Comparison of ENCODE assay signal across 21 cellular contexts in genomic region chr19:10850631-10851030, GRCh38. TPM values are rescaled to one million over a fixed set of nuclear protein-coding genes. Genes with fewer than 3 reads are reported as not detected.
DNase-seq lines count a peak whose midpoint lies in the region; ATAC-seq, FAIRE-seq and TF ChIP-seq lines count a peak whose summit lies in the region.
"Had no signal": no experiment of that assay in that cellular context is flagged by ENCODE, and none has a peak within 500 bp of the region (broad histone marks: within the 10 kb centered on the region; RNA-seq: fewer than 3 reads in every experiment).

No MANE protein-coding gene starts in this region.

- no peaks in the 10 kb centered on the region for H3K9me1 ChIP-seq in K562 (ENCODE audit: control insufficient read depth, insufficient read depth, low read length)

- H3K9me3 Mint-ChIP-seq in CD14-positive monocyte, result peaks cover 0 to 6% (median 4%) of the 10 kb centered on the region in 7 donors

- H3K14ac ChIP-seq in neuronal stem cell (ENCODE audit: low read length), result no peak overlapping the region

- no peak overlapping the region for H2BK120ac ChIP-seq in neuronal stem cell (ENCODE audit: low read depth, low read length)

- H3K36me3 Mint-ChIP-seq in CD14-positive monocyte, result peaks cover 38 to 52% of the 10 kb centered on the region in 2 donors
- H3K36me3 Mint-ChIP-seq: CD4-positive, CD25-positive, alpha-beta regulatory T cell had no signal

- peak overlapping the region in 4 of 7 donors; percentile 46 to 77 (median 64) for H3K27ac Mint-ChIP-seq in CD14-positive monocyte
- H3K27ac Mint-ChIP-seq: CD4-positive, CD25-positive, alpha-beta regulatory T cell; CD8-positive, alpha-beta memory T cell had no signal

- no peaks in the 10 kb centered on the region for H3K79me2 ChIP-seq in K562 (ENCODE audit: control insufficient read depth, insufficient read depth, low read length)

- no peak for TF ChIP-seq POLR2A in K562 (conservative IDR thresholded peaks at IDR 0.05)

- peak overlapping the region in 1 of 2 donors; percentile 37 for H3K4me3 Mint-ChIP-seq in CD14-positive monocyte
- H3K4me3 Mint-ChIP-seq: CD4-positive, CD25-positive, alpha-beta regulatory T cell; CD8-positive, alpha-beta memory T cell had no signal

- H3K4ac ChIP-seq in neuronal stem cell (ENCODE audit: low read length), result no peak overlapping the region

- FAIRE-seq in K562 (lab: Jason Lieb, UNC), result no peak
- FAIRE-seq: D721Med, GM12878, GM18507 had no signal

- BruUV-seq in K562 (replicated peaks; lab: Mats Ljungman, UMichigan), result no TSS peak

- H2AFZ ChIP-seq in K562 (ENCODE audit: low read depth, low read length) (no peak overlapping the region), neuronal stem cell (ENCODE audit: low read length) (no peak overlapping the region)

- no peak overlapping the region for H3K18ac ChIP-seq in neuronal stem cell (ENCODE audit: low read length)

- POLR2A ChIA-PET in K562 (lab: Yijun Ruan, JAX), result interaction anchor here (2.2 kb wide), 1 partner anchor 14 kb away, joined by 10 read pairs; no protein-coding TSS in a partner anchor

- H3K23ac ChIP-seq in neuronal stem cell (ENCODE audit: low read depth, low read length, poor library complexity), result no peak overlapping the region

- no peak overlapping the region for H4K8ac ChIP-seq in neuronal stem cell (ENCODE audit: low read depth, low read length)

- TF ChIP-seq CTCF in CD14-positive monocyte (IDR thresholded peaks at IDR 0.05) (no peak), GM13977 (IDR thresholded peaks at IDR 0.05; ENCODE audit: extremely low read depth, insufficient read depth, missing control alignments) (no peak), K562 (IDR thresholded peaks at IDR 0.05 in 2 of 3, conservative IDR thresholded peaks at IDR 0.05 in 1 of 3; ENCODE audit: insufficient read depth in 2 of 3, low read depth in 1 of 3, low read length in 3 of 3) (no peak)

- no peak for TF ChIP-seq RAD21 in K562 (CRISPR knock-in tag; conservative IDR thresholded peaks at IDR 0.05 in 1 of 2, IDR thresholded peaks at IDR 0.05 in 1 of 2)

- ATAC-seq in K562 (no peak), GM21717 (IDR thresholded peaks at IDR 0.05; ENCODE audit: unreplicated experiment) (no peak), GM21526 (IDR thresholded peaks at IDR 0.05; ENCODE audit: low FRiP score, unreplicated experiment) (no peak)
- ATAC-seq: GM12878 had no signal

- H3K9ac ChIP-seq in K562 (ENCODE audit: insufficient read depth in 1 of 2, low read depth in 2 of 2, low read length in 2 of 2) (no peak overlapping the region; a peak in 1 of 4 replicates), neuronal stem cell (ENCODE audit: low read depth, low read length, poor library complexity) (no peak overlapping the region)

- no peak for TF ChIP-seq EP300 in K562 (IDR thresholded peaks at IDR 0.05; ENCODE audit: low read length)

- no peaks in the 10 kb centered on the region for H4K20me1 ChIP-seq in K562 (replicated peaks; ENCODE audit: control insufficient read depth, insufficient read depth, low read length)

- DNase-seq in CD14-positive monocyte (ENCODE audit: low spot score), result no peak
- peak; percentile 2 for DNase-seq in GM13977 (ENCODE audit: low spot score)
- DNase-seq in K562 (ENCODE audit: extremely low read depth in 1 of 4, low spot score in 3 of 4), result no peak
- DNase-seq in neuronal stem cell (ENCODE audit: low spot score), result no peak
- no peak for DNase-seq in mucosa of gallbladder (ENCODE audit: low spot score)
- DNase-seq: C1 segment of cervical spinal cord; CD4-positive, CD25-positive, alpha-beta regulatory T cell; CD8-positive, alpha-beta memory T cell; DMS 273 treated with DMSO at 0.1 percent for 48 hours; DMS79; EL; GDM1; GOT3; H7; HCEC 1CT had no signal

- peaks cover 45% of the 10 kb centered on the region for H3K4me1 Mint-ChIP-seq in CD14-positive monocyte
- H3K4me1 Mint-ChIP-seq: CD8-positive, alpha-beta memory T cell had no signal

- peak overlapping the region; percentile 70 for H2AK5ac ChIP-seq in neuronal stem cell (ENCODE audit: low read depth, low read length)

- H3K79me1 ChIP-seq in neuronal stem cell (ENCODE audit: low read depth, low read length), result peaks cover 3% of the 10 kb centered on the region

- WGBS in K562 (ENCODE audit: insufficient coverage, low coverage, missing lambda C conversion rate), result 33% methylated on average over 5 of the region's 5 CpGs
- WGBS in neuronal stem cell (ENCODE audit: extremely low coverage in 2 of 2, insufficient read length in 2 of 2, insufficient replicate concordance in 1 of 2), 2 donors, result no CpG with 5 or more reads among the region's 5 CpGs

- CTCF ChIA-PET in K562 (lab: Yijun Ruan, JAX; ENCODE audit: low intra/inter-chr PET ratio), result no interaction called here

- peak overlapping the region; percentile 66 for H2BK5ac ChIP-seq in neuronal stem cell (ENCODE audit: low read length)

- H3K27me3 Mint-ChIP-seq in CD14-positive monocyte (ENCODE audit: low read depth in 3 of 3), result peaks cover 0 to 2% (median 1%) of the 10 kb centered on the region in 3 donors

- in situ Hi-C loops in GM13977 (cut with MboI; ENCODE audit: low pct_unique_long_range_greater_than_20kb, low sequenced_read_pairs, unreplicated experiment), result no loop called here
- in situ Hi-C loops in K562 (cut with MboI), result no loop called here

- H3K9me3 ChIP-seq in K562 (replicated peaks; ENCODE audit: control insufficient read depth, insufficient read depth, low read depth, low read length) (no peaks in the 10 kb centered on the region), neuronal stem cell (replicated peaks in 1 of 2; ENCODE audit: control insufficient read depth in 2 of 2, insufficient read depth in 1 of 2, low read depth in 1 of 2, low read length in 2 of 2) (peaks cover 3 to 4% of the 10 kb centered on the region in 2 donors)

- no peaks in the 10 kb centered on the region for H3K27me3 ChIP-seq in K562 (ENCODE audit: control insufficient read depth in 2 of 2, insufficient read depth in 2 of 2, low read length in 2 of 2)
- H3K27me3 ChIP-seq in neuronal stem cell (ENCODE audit: control insufficient read depth in 3 of 3, insufficient read depth in 3 of 3, low read depth in 1 of 3, low read length in 3 of 3), result no peaks in the 10 kb centered on the region

- H3K4me2 ChIP-seq in K562 (ENCODE audit: insufficient read depth, low read length) (no peak overlapping the region), neuronal stem cell (ENCODE audit: insufficient read depth, low read length, poor library complexity, severe bottlenecking) (no peak overlapping the region)

- no peak overlapping the region for H2BK12ac ChIP-seq in neuronal stem cell (ENCODE audit: low read length)

- H4K91ac ChIP-seq in neuronal stem cell (ENCODE audit: low read depth, low read length, poor library complexity), result no peak overlapping the region

- no peaks in the 10 kb centered on the region for H3K36me3 ChIP-seq in K562 (ENCODE audit: control insufficient read depth, insufficient read depth, low read length)
- no peaks in the 10 kb centered on the region for H3K36me3 ChIP-seq in neuronal stem cell (replicated peaks in 1 of 2; ENCODE audit: control insufficient read depth in 2 of 2, insufficient read depth in 2 of 2, low read length in 2 of 2)

- peaks cover 0 to 8% of the 10 kb centered on the region in 2 experiments; a peak in 1 of 5 replicates for H3K4me1 ChIP-seq in K562 (replicated peaks in 1 of 2; ENCODE audit: control insufficient read depth in 2 of 2, insufficient read depth in 2 of 2, low read length in 2 of 2)
- H3K4me1 ChIP-seq in neuronal stem cell (ENCODE audit: control insufficient read depth in 2 of 2, insufficient read depth in 1 of 2, low read depth in 1 of 2, low read length in 2 of 2), result no peaks in the 10 kb centered on the region

- no peak overlapping the region for H3K4me3 ChIP-seq in K562
- H3K4me3 ChIP-seq in neuronal stem cell (ENCODE audit: low read length in 2 of 2), result peak overlapping the region in 1 of 2 donors; percentile 2
- H3K4me3 ChIP-seq: GM12878 had no signal

- intact Hi-C loops in CD14-positive monocyte (cut with micrococcal nuclease), result no loop called here
- intact Hi-C loops in K562 (cut with micrococcal nuclease), result no loop called here

- H3K27ac ChIP-seq in K562 (ENCODE audit: extremely low read depth, low read depth, low read length), result no peak overlapping the region
- H3K27ac ChIP-seq in neuronal stem cell (replicated peaks; ENCODE audit: low read length), result no peak overlapping the region

- no peak overlapping the region for H2BK15ac ChIP-seq in neuronal stem cell (ENCODE audit: low read length)

RNA-seq across cellular contexts. Expression of gene C19orf38, which starts 2.4 kb away (rescaled TPM):
- polyA plus RNA-seq in CD14-positive monocyte (100 to 1,000 TPM; 134 to 149 TPM), K562 (2011; rRNA removed) (0.14 and 0.31 TPM in 2 replicates), K562 (2014; fragmentation: Illumina TruSeq; extraction: Trizol) (not detected in 2 replicates), K562 (2014; fragmentation: Nextera tagmentation; extraction: Ambion mirVana) (not detected), K562 (2014; rRNA removed) (0.53 TPM in 1 of 2 replicates, not detected in the other)
- 0.83 TPM in 1 of 2 replicates, not detected in the other for total RNA-seq in K562 (2011; cell fraction: chromatin; rRNA removed; ENCODE audit: low replicate concordance)
- 0.50 TPM in 1 of 2 replicates, not detected in the other for total RNA-seq in K562 (2011; cell fraction: nucleolus; rRNA removed)
- not detected in 2 replicates for total RNA-seq in K562 (2011; cell fraction: nucleoplasm; rRNA removed)
- total RNA-seq in K562 (2014; rRNA removed) (0.16 TPM in 1 of 2 replicates, not detected in the other), K562 (2014; rRNA removed; fragmentation: Illumina TruSeq; extraction: Trizol) (not detected in 2 replicates), K562 (2015; rRNA removed; fragmentation: Illumina TruSeq; extraction: Trizol) (not detected in 2 replicates), K562 (2021) (0.18 and 0.29 TPM in 2 replicates), mucosa of gallbladder (0.78 TPM)
- polyA plus RNA-seq in K562 (2011; cell fraction: cytosol; rRNA removed), result 0.19 and 0.22 TPM in 2 replicates
- 0.10 and 0.34 TPM in 2 replicates for polyA plus RNA-seq in K562 (2011; cell fraction: nucleus; rRNA removed)
- 0.27 and 0.40 TPM in 2 replicates for polyA plus RNA-seq in K562 (2012)
- polyA minus RNA-seq in K562 (2011; rRNA and poly(A)+ RNA removed), result not detected in 2 replicates
- not detected in 2 replicates for polyA minus RNA-seq in K562 (2011; cell fraction: cytosol; rRNA and poly(A)+ RNA removed)
- polyA minus RNA-seq in K562 (2011; cell fraction: nucleus; rRNA and poly(A)+ RNA removed), result 0.27 and 0.56 TPM in 2 replicates
- 0.15 TPM for polyA plus RNA-seq in neuronal stem cell (2013, experiment 1 of 2)
- 0.14 TPM for polyA plus RNA-seq in neuronal stem cell (2013, experiment 2 of 2)
- total RNA-seq: A673 had no signal
- polyA plus RNA-seq: CD8-positive, alpha-beta memory T cell had no signal

RNA-seq across cellular contexts. Expression of gene TMED1, which starts 14.6 kb away (rescaled TPM):
- polyA plus RNA-seq in CD14-positive monocyte (10 to 100 TPM; 51.3 to 56.7 TPM), K562 (2011; rRNA removed) (26.1 and 27.9 TPM in 2 replicates), K562 (2014; fragmentation: Illumina TruSeq; extraction: Trizol) (9.6 and 18.6 TPM in 2 replicates), K562 (2014; fragmentation: Nextera tagmentation; extraction: Ambion mirVana) (1 to 10 TPM in 1 of 2 experiments, under 1 TPM in 1; 0.86 to 5.9 TPM), K562 (2014; rRNA removed) (29.3 and 30.2 TPM in 2 replicates)
- total RNA-seq in K562 (2011; cell fraction: chromatin; rRNA removed; ENCODE audit: low replicate concordance), result 12.5 and 36.8 TPM in 2 replicates
- 63.2 and 77.4 TPM in 2 replicates for total RNA-seq in K562 (2011; cell fraction: nucleolus; rRNA removed)
- total RNA-seq in K562 (2011; cell fraction: nucleoplasm; rRNA removed), result 32.4 and 49.3 TPM in 2 replicates
- total RNA-seq in K562 (2014; rRNA removed) (28.1 and 34.4 TPM in 2 replicates), K562 (2014; rRNA removed; fragmentation: Illumina TruSeq; extraction: Trizol) (7.4 and 8.0 TPM in 2 replicates), K562 (2015; rRNA removed; fragmentation: Illumina TruSeq; extraction: Trizol) (22.7 and 23.5 TPM in 2 replicates), K562 (2021) (25.5 and 28.2 TPM in 2 replicates), mucosa of gallbladder (30.2 TPM)
- 33.2 and 47.1 TPM in 2 replicates for polyA plus RNA-seq in K562 (2011; cell fraction: cytosol; rRNA removed)
- polyA plus RNA-seq in K562 (2011; cell fraction: nucleus; rRNA removed), result 10.9 and 12.8 TPM in 2 replicates
- polyA plus RNA-seq in K562 (2012), result 28.9 and 42.7 TPM in 2 replicates
- 11.8 and 20.7 TPM in 2 replicates for polyA minus RNA-seq in K562 (2011; rRNA and poly(A)+ RNA removed)
- polyA minus RNA-seq in K562 (2011; cell fraction: cytosol; rRNA and poly(A)+ RNA removed), result 14.7 and 14.8 TPM in 2 replicates
- 4.3 and 6.6 TPM in 2 replicates for polyA minus RNA-seq in K562 (2011; cell fraction: nucleus; rRNA and poly(A)+ RNA removed)
- 32.4 TPM for polyA plus RNA-seq in neuronal stem cell (2013, experiment 1 of 2)
- 32.9 TPM for polyA plus RNA-seq in neuronal stem cell (2013, experiment 2 of 2)

RNA-seq across cellular contexts. Expression of gene CARM1, which starts 20.7 kb away (rescaled TPM):
- polyA plus RNA-seq in CD14-positive monocyte (under 1 TPM; 0.17 to 0.29 TPM), K562 (2011; rRNA removed) (29.7 and 54.8 TPM in 2 replicates), K562 (2014; fragmentation: Illumina TruSeq; extraction: Trizol) (59.8 and 73.9 TPM in 2 replicates), K562 (2014; fragmentation: Nextera tagmentation; extraction: Ambion mirVana) (under 1 TPM; 0.36 to 0.65 TPM), K562 (2014; rRNA removed) (49.1 and 56.5 TPM in 2 replicates)
- 50.4 and 92.7 TPM in 2 replicates for total RNA-seq in K562 (2011; cell fraction: chromatin; rRNA removed; ENCODE audit: low replicate concordance)
- 57.5 and 60.4 TPM in 2 replicates for total RNA-seq in K562 (2011; cell fraction: nucleolus; rRNA removed)
- 52.4 and 52.6 TPM in 2 replicates for total RNA-seq in K562 (2011; cell fraction: nucleoplasm; rRNA removed)
- total RNA-seq in K562 (2014; rRNA removed) (31.9 and 41.8 TPM in 2 replicates), K562 (2014; rRNA removed; fragmentation: Illumina TruSeq; extraction: Trizol) (14.1 and 18.6 TPM in 2 replicates), K562 (2015; rRNA removed; fragmentation: Illumina TruSeq; extraction: Trizol) (25.2 and 27.1 TPM in 2 replicates), K562 (2021) (86.0 and 86.3 TPM in 2 replicates), mucosa of gallbladder (33.5 TPM)
- 39.1 and 73.7 TPM in 2 replicates for polyA plus RNA-seq in K562 (2011; cell fraction: cytosol; rRNA removed)
- 61.7 and 77.2 TPM in 2 replicates for polyA plus RNA-seq in K562 (2011; cell fraction: nucleus; rRNA removed)
- 54.2 and 71.7 TPM in 2 replicates for polyA plus RNA-seq in K562 (2012)
- 20.6 and 23.7 TPM in 2 replicates for polyA minus RNA-seq in K562 (2011; rRNA and poly(A)+ RNA removed)
- polyA minus RNA-seq in K562 (2011; cell fraction: cytosol; rRNA and poly(A)+ RNA removed), result 32.6 and 45.6 TPM in 2 replicates
- 13.1 and 18.4 TPM in 2 replicates for polyA minus RNA-seq in K562 (2011; cell fraction: nucleus; rRNA and poly(A)+ RNA removed)
- polyA plus RNA-seq in neuronal stem cell (2013, experiment 1 of 2), result 119 TPM
- 114 TPM for polyA plus RNA-seq in neuronal stem cell (2013, experiment 2 of 2)
